1 cellular context compared by ENCODE assay signal in the genomic region with DNA sequence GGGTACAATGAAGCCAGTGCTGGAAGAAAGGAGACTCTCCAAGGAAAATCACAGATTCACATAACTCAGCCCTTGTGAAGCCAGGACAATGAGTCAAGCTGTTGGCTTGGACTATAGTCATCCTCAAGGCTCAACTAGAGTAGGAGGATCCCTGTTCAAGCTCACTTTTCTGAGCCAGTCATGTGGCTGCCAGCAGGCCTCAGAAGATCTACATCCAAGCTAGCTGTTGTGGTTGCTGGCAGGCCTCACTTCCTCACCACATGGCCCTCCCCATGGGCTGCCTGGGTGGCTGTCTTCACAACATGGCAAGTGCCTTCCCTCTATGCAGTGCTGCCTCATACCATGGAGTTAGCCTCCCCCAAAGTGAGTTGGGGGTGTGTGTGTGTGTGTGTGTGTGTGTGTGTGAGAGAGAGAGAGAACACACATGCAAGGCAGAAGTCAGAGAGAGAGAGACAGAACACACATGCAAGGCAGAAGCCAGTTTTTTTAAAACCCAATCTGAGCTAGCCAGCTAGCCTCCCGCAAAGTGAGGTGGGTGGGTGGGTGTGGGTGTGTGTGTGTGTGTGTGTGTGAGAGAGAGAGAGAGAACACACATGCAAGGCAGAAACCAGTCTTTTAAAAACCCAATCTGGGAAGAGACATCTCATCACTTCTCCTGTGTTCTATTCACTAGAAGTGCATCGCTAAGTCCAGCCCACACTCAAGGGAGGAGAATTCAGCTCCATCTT.
TF ChIP-seq lines count a peak whose summit lies in the region.

No MANE protein-coding gene starts in this region.

TF ChIP-seq in HepG2, 621 proteins besides CTCF, POLR2A, EP300 and RAD21 (continued from another document):
- TF ChIP-seq ZNF891 (CRISPR knock-in tag; IDR thresholded peaks at IDR 0.05) (no peak), ZNF207 (IDR thresholded peaks at IDR 0.05; ENCODE audit: borderline replicate concordance) (no peak), IKZF1 (IDR thresholded peaks at IDR 0.05) (no peak), GATAD1 (CRISPR knock-in tag; IDR thresholded peaks at IDR 0.05) (no peak), ZSCAN12 (CRISPR knock-in tag; IDR thresholded peaks at IDR 0.05) (no peak), NR2F1 (CRISPR knock-in tag; IDR thresholded peaks at IDR 0.05) (no peak), MBNL3 (CRISPR knock-in tag; conservative IDR thresholded peaks at IDR 0.05) (no peak), MED1 (CRISPR knock-in tag; IDR thresholded peaks at IDR 0.05) (no peak), ZNF766 (CRISPR knock-in tag; IDR thresholded peaks at IDR 0.05; ENCODE audit: borderline replicate concordance) (no peak), ATRX (CRISPR knock-in tag; IDR thresholded peaks at IDR 0.05; ENCODE audit: borderline replicate concordance) (no peak), ZNF724P (CRISPR knock-in tag; IDR thresholded peaks at IDR 0.05; ENCODE audit: borderline replicate concordance) (no peak)
- TF ChIP-seq, protein P1, sequence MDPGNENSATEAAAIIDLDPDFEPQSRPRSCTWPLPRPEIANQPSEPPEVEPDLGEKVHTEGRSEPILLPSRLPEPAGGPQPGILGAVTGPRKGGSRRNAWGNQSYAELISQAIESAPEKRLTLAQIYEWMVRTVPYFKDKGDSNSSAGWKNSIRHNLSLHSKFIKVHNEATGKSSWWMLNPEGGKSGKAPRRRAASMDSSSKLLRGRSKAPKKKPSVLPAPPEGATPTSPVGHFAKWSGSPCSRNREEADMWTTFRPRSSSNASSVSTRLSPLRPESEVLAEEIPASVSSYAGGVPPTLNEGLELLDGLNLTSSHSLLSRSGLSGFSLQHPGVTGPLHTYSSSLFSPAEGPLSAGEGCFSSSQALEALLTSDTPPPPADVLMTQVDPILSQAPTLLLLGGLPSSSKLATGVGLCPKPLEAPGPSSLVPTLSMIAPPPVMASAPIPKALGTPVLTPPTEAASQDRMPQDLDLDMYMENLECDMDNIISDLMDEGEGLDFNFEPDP (CRISPR knock-in tag; conservative IDR thresholded peaks at IDR 0.05) = no peak
